1 cellular context compared by ENCODE assay signal in the genomic region with DNA sequence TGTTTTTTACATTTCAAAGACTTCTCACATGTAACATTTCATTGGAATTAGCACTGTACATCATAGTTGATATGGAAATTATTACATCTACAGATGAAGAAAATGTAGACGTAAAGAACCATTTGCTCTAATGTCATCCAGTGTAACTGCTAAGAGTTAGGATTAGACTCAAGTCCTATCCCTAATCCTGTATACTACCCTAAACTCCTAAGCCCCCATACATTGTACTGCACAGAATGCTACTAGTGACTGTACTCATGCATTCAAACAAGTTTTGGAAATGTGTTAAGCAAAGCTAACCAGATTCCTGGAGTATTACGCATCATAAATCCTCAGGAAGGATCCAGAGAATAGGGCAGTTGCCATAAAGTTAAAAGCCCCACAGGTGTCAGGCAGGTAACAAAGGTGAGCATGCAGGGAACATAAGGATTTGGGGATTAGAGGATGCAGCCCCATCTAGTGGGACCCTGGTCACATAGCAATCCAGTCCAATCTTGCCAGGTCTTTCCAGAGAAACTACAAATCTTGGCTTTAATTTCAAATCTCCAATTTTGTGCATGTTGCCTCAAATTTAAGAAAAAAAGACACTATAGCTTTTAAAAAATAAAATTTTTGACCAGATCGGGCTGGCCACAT.
TF ChIP-seq lines count a peak whose summit lies in the region.

No MANE protein-coding gene starts in this region.

TF ChIP-seq in GM23338, 12 proteins besides CTCF, POLR2A, EP300 and RAD21 (continued from another document):
- TF ChIP-seq, protein P1, sequence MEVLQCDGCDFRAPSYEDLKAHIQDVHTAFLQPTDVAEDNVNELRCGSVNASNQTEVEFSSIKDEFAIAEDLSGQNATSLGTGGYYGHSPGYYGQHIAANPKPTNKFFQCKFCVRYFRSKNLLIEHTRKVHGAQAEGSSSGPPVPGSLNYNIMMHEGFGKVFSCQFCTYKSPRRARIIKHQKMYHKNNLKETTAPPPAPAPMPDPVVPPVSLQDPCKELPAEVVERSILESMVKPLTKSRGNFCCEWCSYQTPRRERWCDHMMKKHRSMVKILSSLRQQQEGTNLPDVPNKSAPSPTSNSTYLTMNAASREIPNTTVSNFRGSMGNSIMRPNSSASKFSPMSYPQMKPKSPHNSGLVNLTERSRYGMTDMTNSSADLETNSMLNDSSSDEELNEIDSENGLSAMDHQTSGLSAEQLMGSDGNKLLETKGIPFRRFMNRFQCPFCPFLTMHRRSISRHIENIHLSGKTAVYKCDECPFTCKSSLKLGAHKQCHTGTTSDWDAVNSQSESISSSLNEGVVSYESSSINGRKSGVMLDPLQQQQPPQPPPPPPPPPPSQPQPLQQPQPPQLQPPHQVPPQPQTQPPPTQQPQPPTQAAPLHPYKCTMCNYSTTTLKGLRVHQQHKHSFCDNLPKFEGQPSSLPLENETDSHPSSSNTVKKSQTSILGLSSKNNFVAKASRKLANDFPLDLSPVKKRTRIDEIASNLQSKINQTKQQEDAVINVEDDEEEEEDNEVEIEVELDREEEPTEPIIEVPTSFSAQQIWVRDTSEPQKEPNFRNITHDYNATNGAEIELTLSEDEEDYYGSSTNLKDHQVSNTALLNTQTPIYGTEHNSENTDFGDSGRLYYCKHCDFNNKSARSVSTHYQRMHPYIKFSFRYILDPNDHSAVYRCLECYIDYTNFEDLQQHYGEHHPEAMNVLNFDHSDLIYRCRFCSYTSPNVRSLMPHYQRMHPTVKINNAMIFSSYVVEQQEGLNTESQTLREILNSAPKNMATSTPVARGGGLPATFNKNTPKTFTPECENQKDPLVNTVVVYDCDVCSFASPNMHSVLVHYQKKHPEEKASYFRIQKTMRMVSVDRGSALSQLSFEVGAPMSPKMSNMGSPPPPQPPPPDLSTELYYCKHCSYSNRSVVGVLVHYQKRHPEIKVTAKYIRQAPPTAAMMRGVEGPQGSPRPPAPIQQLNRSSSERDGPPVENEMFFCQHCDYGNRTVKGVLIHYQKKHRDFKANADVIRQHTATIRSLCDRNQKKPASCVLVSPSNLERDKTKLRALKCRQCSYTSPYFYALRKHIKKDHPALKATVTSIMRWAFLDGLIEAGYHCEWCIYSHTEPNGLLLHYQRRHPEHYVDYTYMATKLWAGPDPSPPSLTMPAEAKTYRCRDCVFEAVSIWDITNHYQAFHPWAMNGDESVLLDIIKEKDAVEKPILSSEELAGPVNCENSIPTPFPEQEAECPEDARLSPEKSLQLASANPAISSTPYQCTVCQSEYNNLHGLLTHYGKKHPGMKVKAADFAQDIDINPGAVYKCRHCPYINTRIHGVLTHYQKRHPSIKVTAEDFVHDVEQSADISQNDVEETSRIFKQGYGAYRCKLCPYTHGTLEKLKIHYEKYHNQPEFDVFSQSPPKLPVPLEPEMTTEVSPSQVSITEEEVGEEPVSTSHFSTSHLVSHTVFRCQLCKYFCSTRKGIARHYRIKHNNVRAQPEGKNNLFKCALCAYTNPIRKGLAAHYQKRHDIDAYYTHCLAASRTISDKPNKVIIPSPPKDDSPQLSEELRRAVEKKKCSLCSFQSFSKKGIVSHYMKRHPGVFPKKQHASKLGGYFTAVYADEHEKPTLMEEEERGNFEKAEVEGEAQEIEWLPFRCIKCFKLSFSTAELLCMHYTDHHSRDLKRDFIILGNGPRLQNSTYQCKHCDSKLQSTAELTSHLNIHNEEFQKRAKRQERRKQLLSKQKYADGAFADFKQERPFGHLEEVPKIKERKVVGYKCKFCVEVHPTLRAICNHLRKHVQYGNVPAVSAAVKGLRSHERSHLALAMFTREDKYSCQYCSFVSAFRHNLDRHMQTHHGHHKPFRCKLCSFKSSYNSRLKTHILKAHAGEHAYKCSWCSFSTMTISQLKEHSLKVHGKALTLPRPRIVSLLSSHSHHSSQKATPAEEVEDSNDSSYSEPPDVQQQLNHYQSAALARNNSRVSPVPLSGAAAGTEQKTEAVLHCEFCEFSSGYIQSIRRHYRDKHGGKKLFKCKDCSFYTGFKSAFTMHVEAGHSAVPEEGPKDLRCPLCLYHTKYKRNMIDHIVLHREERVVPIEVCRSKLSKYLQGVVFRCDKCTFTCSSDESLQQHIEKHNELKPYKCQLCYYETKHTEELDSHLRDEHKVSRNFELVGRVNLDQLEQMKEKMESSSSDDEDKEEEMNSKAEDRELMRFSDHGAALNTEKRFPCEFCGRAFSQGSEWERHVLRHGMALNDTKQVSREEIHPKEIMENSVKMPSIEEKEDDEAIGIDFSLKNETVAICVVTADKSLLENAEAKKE (CRISPR knock-in tag; IDR thresholded peaks at IDR 0.05) = no peak
